In genomic region chr2:28336264-28336992, GRCh38 we compare ENCODE assay signal across 20 cellular contexts. TPM values are rescaled to one million over a fixed set of nuclear protein-coding genes. Genes with fewer than 3 reads are reported as not detected.
A peak's percentile ranks its signal among the peaks of the same experiment; 100 is the strongest.
DNase-seq lines count a peak whose midpoint lies in the region; ATAC-seq and TF ChIP-seq lines count a peak whose summit lies in the region.
"Had no signal": no experiment of that assay in that cellular context is flagged by ENCODE, and none has a peak within 500 bp of the region (broad histone marks: within the 10 kb centered on the region; RNA-seq: fewer than 3 reads in every experiment).

No MANE protein-coding gene starts in this region.

- peak overlapping the region; percentile 88 for H3K27ac ChIP-seq in smooth muscle cell (ENCODE audit: low read depth)
- H3K27ac ChIP-seq: brain microvascular endothelial cell, Peyer's patch, WERI-Rb-1 had no signal

- ATAC-seq in activated naive CD4-positive, alpha-beta T cell treated with anti-CD3 and anti-CD28 coated beads, Interleukin-2, amount 50 U/mL, for 72 hours, result no peak
- no peak for ATAC-seq in GM21526 (IDR thresholded peaks at IDR 0.05; ENCODE audit: low FRiP score, unreplicated experiment)
- no peak for ATAC-seq in GM19467 (IDR thresholded peaks at IDR 0.05; ENCODE audit: unreplicated experiment)

- H3K9me3 Mint-ChIP-seq in activated naive CD4-positive, alpha-beta T cell treated with anti-CD3 and anti-CD28 coated beads, Interleukin-2, amount 50 U/mL, for 72 hours, result no peaks in the 10 kb centered on the region
- no peaks in the 10 kb centered on the region for H3K9me3 Mint-ChIP-seq in activated naive CD4-positive, alpha-beta T cell treated with anti-CD3 and anti-CD28 coated beads for 36 hours
- no peaks in the 10 kb centered on the region for H3K9me3 Mint-ChIP-seq in nephron
- H3K9me3 Mint-ChIP-seq: IgD-negative memory B cell had no signal

- H2AFZ ChIP-seq in smooth muscle cell (ENCODE audit: low read depth), result no peak overlapping the region

- no peak overlapping the region for H3K4me2 ChIP-seq in smooth muscle cell

- peaks cover 29% of the 10 kb centered on the region for H3K4me1 ChIP-seq in smooth muscle cell (ENCODE audit: low read depth)
- H3K4me1 ChIP-seq: HAP-1 had no signal

- no peaks in the 10 kb centered on the region for H3K27me3 Mint-ChIP-seq in activated naive CD4-positive, alpha-beta T cell treated with anti-CD3 and anti-CD28 coated beads for 36 hours (ENCODE audit: low read depth)
- no peaks in the 10 kb centered on the region for H3K27me3 Mint-ChIP-seq in nephron (ENCODE audit: low read depth)
- H3K27me3 Mint-ChIP-seq: IgD-negative memory B cell had no signal

- no peaks in the 10 kb centered on the region for H3K9me3 ChIP-seq in smooth muscle cell (replicated peaks; ENCODE audit: low read depth)
- H3K9me3 ChIP-seq: esophagus squamous epithelium, HAP-1, Peyer's patch, transverse colon had no signal

- no peak overlapping the region for H3K9ac ChIP-seq in smooth muscle cell (ENCODE audit: low read depth)

- H3K27me3 ChIP-seq in smooth muscle cell (ENCODE audit: low read depth), result no peaks in the 10 kb centered on the region
- H3K27me3 ChIP-seq: brain microvascular endothelial cell, esophagus squamous epithelium, Peyer's patch, transverse colon had no signal

- H3K36me3 ChIP-seq in smooth muscle cell (ENCODE audit: low read depth), result no peaks in the 10 kb centered on the region
- H3K36me3 ChIP-seq: brain microvascular endothelial cell, esophagus squamous epithelium, HAP-1, Peyer's patch, transverse colon, WERI-Rb-1 had no signal

- H3K4me3 Mint-ChIP-seq in activated naive CD4-positive, alpha-beta T cell treated with anti-CD3 and anti-CD28 coated beads for 36 hours, result no peak overlapping the region
- H3K4me3 Mint-ChIP-seq in nephron, result no peak overlapping the region
- H3K4me3 Mint-ChIP-seq: IgD-negative memory B cell had no signal

- no peak for DNase-seq in activated naive CD4-positive, alpha-beta T cell treated with anti-CD3 and anti-CD28 coated beads, Interleukin-2, amount 50 U/mL, for 72 hours (ENCODE audit: low spot score in 2 of 2)
- DNase-seq in activated naive CD4-positive, alpha-beta T cell treated with anti-CD3 and anti-CD28 coated beads for 36 hours, result no peak
- DNase-seq in NCI-H524 treated with DMSO at 0.1 percent for 48 hours (lab: John Stamatoyannopoulos, UW) (peak; percentile 69), smooth muscle cell (lab: John Stamatoyannopoulos, UW; ENCODE audit: unreplicated experiment) (no peak)
- no peak for DNase-seq in stimulated activated CD4-positive, alpha-beta T cell treated with anti-CD3 and anti-CD28 coated beads, Interleukin-12 subunit alpha, Interleukin-12 subunit beta, amount 100 ng/mL, for 4 hours
- DNase-seq: activated effector memory CD4-positive, alpha-beta T cell treated with Interleukin-2 at 50 U/mL for 16 hours; brain microvascular endothelial cell; Calu3; esophagus squamous epithelium; NCI-H1105 treated with DMSO at 0.1 percent for 48 hours; stimulated activated CD4-positive, alpha-beta T cell treated with anti-CD3 and anti-CD28 coated beads, Interleukin-4, amount 100 ng/mL, for 1 hour; stimulated activated naive CD4-positive, alpha-beta T cell treated with Interleukin-2 at 50 U/mL for 16 hours; transverse colon; WERI-Rb-1 had no signal

- no peaks in the 10 kb centered on the region for H3K4me1 Mint-ChIP-seq in activated naive CD4-positive, alpha-beta T cell treated with anti-CD3 and anti-CD28 coated beads for 36 hours (ENCODE audit: low read depth)
- H3K4me1 Mint-ChIP-seq in nephron, result peaks cover 63% of the 10 kb centered on the region
- H3K4me1 Mint-ChIP-seq: IgD-negative memory B cell had no signal

- CTCF ChIA-PET in activated naive CD4-positive, alpha-beta T cell treated with anti-CD3 and anti-CD28 coated beads for 36 hours (lab: Charles Lee), result no interaction called here

- H3K4me3 ChIP-seq in smooth muscle cell, result no peak overlapping the region
- H3K4me3 ChIP-seq: esophagus squamous epithelium, HAP-1, Peyer's patch, transverse colon had no signal

- H3F3A ChIP-seq in smooth muscle cell (ENCODE audit: low read depth), result peaks cover 23% of the 10 kb centered on the region

- peak overlapping the region; percentile 23 to 24 for H3K27ac Mint-ChIP-seq in activated naive CD4-positive, alpha-beta T cell treated with anti-CD3 and anti-CD28 coated beads, Interleukin-2, amount 50 U/mL, for 72 hours
- H3K27ac Mint-ChIP-seq in activated naive CD4-positive, alpha-beta T cell treated with anti-CD3 and anti-CD28 coated beads for 36 hours, result no peak overlapping the region
- peak overlapping the region; percentile 55 to 96 (median 89) for H3K27ac Mint-ChIP-seq in nephron
- H3K27ac Mint-ChIP-seq: IgD-negative memory B cell had no signal

- no peak for TF ChIP-seq CTCF in nephron (IDR thresholded peaks at IDR 0.05; ENCODE audit: unreplicated experiment in 3 of 3)
- no peak for TF ChIP-seq CTCF in smooth muscle cell (IDR thresholded peaks at IDR 0.05; ENCODE audit: borderline replicate concordance, insufficient read depth, poor library complexity, severe bottlenecking)

- WGBS in smooth muscle cell (ENCODE audit: low lambda C conversion rate), result 91% methylated on average over 13 of the region's 13 CpGs

- intact Hi-C loops in activated naive CD4-positive, alpha-beta T cell treated with anti-CD3 and anti-CD28 coated beads for 36 hours (cut with micrococcal nuclease), result no loop called here

- H3K79me2 ChIP-seq in smooth muscle cell (ENCODE audit: low read depth), result no peaks in the 10 kb centered on the region

- no peaks in the 10 kb centered on the region for H4K20me1 ChIP-seq in smooth muscle cell (ENCODE audit: low read depth)

- no peaks in the 10 kb centered on the region for H3K36me3 Mint-ChIP-seq in activated naive CD4-positive, alpha-beta T cell treated with anti-CD3 and anti-CD28 coated beads, Interleukin-2, amount 50 U/mL, for 72 hours
- no peaks in the 10 kb centered on the region for H3K36me3 Mint-ChIP-seq in activated naive CD4-positive, alpha-beta T cell treated with anti-CD3 and anti-CD28 coated beads for 36 hours (ENCODE audit: low read depth)
- H3K36me3 Mint-ChIP-seq in nephron (ENCODE audit: low read depth), result no peaks in the 10 kb centered on the region

RNA-seq across cellular contexts. Expression of gene FOSL2, which starts 56.2 kb away (rescaled TPM):
- total RNA-seq in activated naive CD4-positive, alpha-beta T cell treated with anti-CD3 and anti-CD28 coated beads, Interleukin-2, amount 50 U/mL, for 72 hours, result 100 to 1,000 TPM in 1 of 2 donors, 10 to 100 TPM in 1; 99.3 to 153 TPM
- total RNA-seq in activated naive CD4-positive, alpha-beta T cell treated with anti-CD3 and anti-CD28 coated beads for 36 hours, result 100 to 1,000 TPM; 102 to 110 TPM
- 106 and 120 TPM in 2 replicates for total RNA-seq in smooth muscle cell
- polyA plus RNA-seq in smooth muscle cell, result 70.8 and 72.6 TPM in 2 replicates
